Comparison of ENCODE assay signal across 25 cellular contexts in genomic region chr5:83428126-83428525, GRCh38. TPM values are rescaled to one million over a fixed set of nuclear protein-coding genes. Genes with fewer than 3 reads are reported as not detected.
"Had no signal": no experiment of that assay in that cellular context is flagged by ENCODE, and none has a peak within 500 bp of the region (broad histone marks: within the 10 kb centered on the region; RNA-seq: fewer than 3 reads in every experiment).

No MANE protein-coding gene starts in this region.

- H3K36me3 ChIP-seq: adrenal gland, esophagus squamous epithelium, spleen, thoracic aorta had no signal

- H3K27me3 ChIP-seq: adrenal gland, esophagus squamous epithelium, hepatocyte, spleen had no signal

- H3K4me3 ChIP-seq: adrenal gland, coronary artery, esophagus squamous epithelium, hepatocyte, spleen, thoracic aorta had no signal

- DNase-seq: activated B cell treated with CpG ODN at 0.5 μM for 24 hours; activated CD4-positive, alpha-beta T cell treated with anti-CD3 and anti-CD28 coated beads for 36 hours; activated CD4-positive, alpha-beta T cell treated with anti-CD3 and anti-CD28 coated beads, Interleukin-2, amount 50 U/mL, for 4 hours; activated CD8-positive, alpha-beta memory T cell treated with anti-CD3 and anti-CD28 coated beads for 24 hours; activated CD8-positive, alpha-beta memory T cell treated with anti-CD3 and anti-CD28 coated beads, Interleukin-2, amount 50 U/mL, for 4 hours; activated T-cell treated with anti-CD3 and anti-CD28 coated beads, Interleukin-2, amount 50 U/mL, for 24 hours; adrenal gland; endodermal cell; esophagus squamous epithelium; foreskin melanocyte; glutamatergic neuron; immature natural killer cell; left ventricle myocardium superior; mammary epithelial cell; midbrain; natural killer cell; retina; spleen; stimulated activated CD4-positive, alpha-beta T cell treated with anti-CD3 and anti-CD28 coated beads, Interleukin-4, amount 100 ng/mL, for 1 hour; stimulated activated naive CD4-positive, alpha-beta T cell; T-cell had no signal

- H3K4me1 ChIP-seq: adrenal gland, esophagus squamous epithelium had no signal

- H3K27ac ChIP-seq: adrenal gland, coronary artery, esophagus squamous epithelium, hepatocyte, spleen, thoracic aorta had no signal

- ATAC-seq: activated CD4-positive, alpha-beta T cell treated with anti-CD3 and anti-CD28 coated beads for 36 hours; activated T-helper 17 cell treated with anti-CD3 and anti-CD28 coated beads, Interleukin-2, amount 50 U/mL, for 72 hours; left ventricle myocardium superior; natural killer cell; T-cell had no signal

- H3K9me3 ChIP-seq: adrenal gland, esophagus squamous epithelium, spleen, thoracic aorta had no signal

RNA-seq across cellular contexts. Expression of gene VCAN, which starts 43.4 kb away (rescaled TPM):
- total RNA-seq: activated CD4-positive, alpha-beta T cell treated with anti-CD3 and anti-CD28 coated beads for 36 hours had no signal
